ENCODE assay signal across 18 cellular contexts in the genomic region with DNA sequence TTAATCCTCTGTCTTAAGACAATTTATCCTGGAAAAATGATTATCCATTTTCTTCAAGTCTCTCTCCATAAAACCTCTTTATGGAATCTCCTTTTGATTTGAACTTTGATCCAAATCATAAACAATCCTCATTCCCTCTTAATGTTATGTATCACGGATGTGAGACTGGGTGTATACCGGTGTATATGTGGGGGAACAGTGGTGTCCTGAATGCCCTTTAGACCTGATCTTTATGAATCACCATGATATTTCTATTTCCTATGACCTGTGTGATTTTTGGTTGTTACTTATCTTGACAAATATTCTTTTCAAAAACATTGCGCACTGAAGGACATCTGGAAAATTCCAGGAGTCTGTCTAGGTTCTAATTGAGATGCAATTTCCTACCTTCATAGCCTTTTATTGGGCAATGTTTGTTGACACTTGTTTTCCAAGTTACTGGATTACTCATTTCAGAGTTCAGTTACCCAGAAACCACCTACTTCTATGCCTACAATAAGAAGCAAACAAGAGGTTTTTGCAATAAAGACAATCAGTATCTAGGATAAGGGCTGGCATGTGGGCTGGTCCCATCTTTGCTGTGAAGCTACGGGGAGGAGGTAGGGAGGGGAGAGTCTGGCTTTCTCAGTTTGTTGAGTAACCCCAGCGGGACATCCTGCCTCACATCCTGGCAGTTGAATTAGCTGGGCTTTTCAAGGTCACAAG.
DNase-seq lines count a peak whose midpoint lies in the region; ATAC-seq, FAIRE-seq and TF ChIP-seq lines count a peak whose summit lies in the region.
"Had no signal": no experiment of that assay in that cellular context is flagged by ENCODE, and none has a peak within 500 bp of the region (broad histone marks: within the 10 kb centered on the region; RNA-seq: fewer than 3 reads in every experiment).

No MANE protein-coding gene starts in this region.

- H3K36me3 ChIP-seq in breast epithelium, result no peaks in the 10 kb centered on the region
- no peaks in the 10 kb centered on the region for H3K36me3 ChIP-seq in duodenal mucosa (ENCODE audit: control insufficient read depth in 1 of 2, insufficient read depth in 2 of 2, low read length in 2 of 2)
- no peaks in the 10 kb centered on the region for H3K36me3 ChIP-seq in upper lobe of right lung
- H3K36me3 ChIP-seq: ascending aorta, HAP-1, SJCRH30, tibial artery had no signal

- peak; percentile 68 for ATAC-seq in upper lobe of right lung

- no peak overlapping the region for H3K9ac ChIP-seq in duodenal mucosa (ENCODE audit: low read depth in 1 of 2, low read length in 2 of 2)

- H3K27ac ChIP-seq in breast epithelium, result no peak overlapping the region
- H3K27ac ChIP-seq in duodenal mucosa (ENCODE audit: low read depth, low read length), result peak overlapping the region; percentile 37
- peak overlapping the region; percentile 6 for H3K27ac ChIP-seq in upper lobe of right lung
- H3K27ac ChIP-seq: ascending aorta, C4-2B, SJCRH30, tibial artery had no signal

- TF ChIP-seq CTCF in MCF 10A (IDR thresholded peaks at IDR 0.05; ENCODE audit: unreplicated experiment), result no peak
- no peak for TF ChIP-seq CTCF in breast epithelium (IDR thresholded peaks at IDR 0.05)
- no peak for TF ChIP-seq CTCF in upper lobe of right lung (IDR thresholded peaks at IDR 0.05)
- TF ChIP-seq CTCF in D721Med (IDR thresholded peaks at IDR 0.05; ENCODE audit: insufficient read depth, missing control alignments), result no peak

- FAIRE-seq in GM12891 (lab: Jason Lieb, UNC), result no peak
- no peak for FAIRE-seq in D721Med (lab: Jason Lieb, UNC)
- FAIRE-seq: A204.1 had no signal

- CTCF ChIA-PET in MCF 10A (lab: Yijun Ruan, JAX), result interaction anchor here (0.8 kb wide), 1 partner anchor 96 kb away, joined by 3 read pairs; no protein-coding TSS in a partner anchor

- no peak for TF ChIP-seq POLR2A in breast epithelium (IDR thresholded peaks at IDR 0.05)
- TF ChIP-seq POLR2A in GM12891 (IDR thresholded peaks at IDR 0.05; ENCODE audit: low read depth, low read length), result no peak

- H3K36me3 Mint-ChIP-seq in MCF 10A (ENCODE audit: insufficient read depth, unreplicated experiment), result no peaks in the 10 kb centered on the region

- H3K9me3 ChIP-seq in breast epithelium (no peaks in the 10 kb centered on the region), duodenal mucosa (ENCODE audit: control insufficient read depth in 1 of 2, low read length in 2 of 2) (no peaks in the 10 kb centered on the region), upper lobe of right lung (no peaks in the 10 kb centered on the region)
- H3K9me3 ChIP-seq: ascending aorta, HAP-1, SJCRH30, tibial artery had no signal

- intact Hi-C loops in MCF 10A (cut with micrococcal nuclease) (no loop called here), breast epithelium (cut with DNase I; ENCODE audit: low total_unique reads) (no loop called here), upper lobe of right lung (cut with DNase I) (no loop called here)

- POLR2A ChIA-PET in MCF 10A (lab: Yijun Ruan, JAX), result no interaction called here

- H3K4me3 Mint-ChIP-seq in MCF 10A (ENCODE audit: unreplicated experiment), result no peak overlapping the region

- no peaks in the 10 kb centered on the region for H3K27me3 ChIP-seq in breast epithelium
- H3K27me3 ChIP-seq in duodenal mucosa (ENCODE audit: control insufficient read depth in 1 of 2, insufficient read depth in 2 of 2, low read length in 2 of 2), result no peaks in the 10 kb centered on the region
- H3K27me3 ChIP-seq in upper lobe of right lung, result no peaks in the 10 kb centered on the region
- H3K27me3 ChIP-seq: ascending aorta, tibial artery had no signal

- H3K9me3 Mint-ChIP-seq in MCF 10A (ENCODE audit: unreplicated experiment), result no peaks in the 10 kb centered on the region

- no TSS peak for BruUV-seq in MCF 10A (replicated peaks; lab: Mats Ljungman, UMichigan)

- H3K27ac Mint-ChIP-seq in MCF 10A (ENCODE audit: low read depth, unreplicated experiment), result no peak overlapping the region

- no peaks in the 10 kb centered on the region for H3K27me3 Mint-ChIP-seq in MCF 10A (ENCODE audit: insufficient read depth, unreplicated experiment)

- no peak overlapping the region for H3K4me3 ChIP-seq in breast epithelium
- H3K4me3 ChIP-seq in duodenal mucosa (ENCODE audit: low read depth in 1 of 2, low read length in 2 of 2), result peak overlapping the region in 1 of 2 donors; percentile 11
- H3K4me3 ChIP-seq in upper lobe of right lung, result no peak overlapping the region
- H3K4me3 ChIP-seq: ascending aorta, HAP-1, SJCRH30, tibial artery had no signal

- DNase-seq in MCF 10A (ENCODE audit: unreplicated experiment) (peak; percentile 29), breast epithelium (ENCODE audit: low spot score in 2 of 2) (no peak), kidney glomerular epithelial cell (lab: John Stamatoyannopoulos, UW) (peak; percentile 20), upper lobe of right lung (no peak), GM12891 (ENCODE audit: insufficient read length, low spot score) (no peak), NOMO-1 (lab: John Stamatoyannopoulos, UW; ENCODE audit: unreplicated experiment in 2 of 2) (no peak), D721Med (ENCODE audit: insufficient read length, low spot score) (no peak)
- DNase-seq: activated CD8-positive, alpha-beta memory T cell treated with anti-CD3 and anti-CD28 coated beads, Interleukin-2, amount 50 U/mL, for 4 hours; foreskin fibroblast; NCI-H2171; occipital lobe; SJCRH30; tibial artery had no signal

- H3K4me1 Mint-ChIP-seq in MCF 10A (ENCODE audit: insufficient read depth, unreplicated experiment), result no peaks in the 10 kb centered on the region

- H3K4me1 ChIP-seq in breast epithelium, result no peaks in the 10 kb centered on the region
- H3K4me1 ChIP-seq in duodenal mucosa (ENCODE audit: control insufficient read depth in 1 of 2, insufficient read depth in 2 of 2, low read length in 2 of 2), result peaks cover 9 to 12% of the 10 kb centered on the region in 2 donors
- no peaks in the 10 kb centered on the region for H3K4me1 ChIP-seq in upper lobe of right lung
- H3K4me1 ChIP-seq: ascending aorta, HAP-1, SJCRH30, tibial artery had no signal

TF ChIP-seq in GM12891, 5 proteins besides CTCF, POLR2A, EP300 and RAD21:
- TF ChIP-seq POLR2AphosphoS5 (IDR thresholded peaks at IDR 0.05; ENCODE audit: low read depth, low read length) (no peak), SPI1 (IDR thresholded peaks at IDR 0.05; ENCODE audit: low read depth, low read length) (no peak), POU2F2 (IDR thresholded peaks at IDR 0.05; ENCODE audit: low read depth, low read length) (no peak), PAX5 (IDR thresholded peaks at IDR 0.05; ENCODE audit: insufficient read depth, low read length, severe bottlenecking) (no peak), TAF1 (IDR thresholded peaks at IDR 0.05; ENCODE audit: low read depth, low read length) (no peak)

Comparison
In these comparisons a context has a peak if more than half of its experiments do, and no peak if none do; other contexts are left out.
1. DNase-seq: peak in MCF 10A (single experiment) and kidney glomerular epithelial cell (single experiment); none in breast epithelium (0 of 2), upper lobe of right lung (single experiment), GM12891 (single experiment), NOMO-1 (0 of 2) and D721Med (single experiment).
2. H3K27ac ChIP-seq: peak in duodenal mucosa (single experiment) and upper lobe of right lung (single experiment); none in breast epithelium (0 of 2).